Comparison of ENCODE assay signal across 10 cellular contexts in the genomic region with DNA sequence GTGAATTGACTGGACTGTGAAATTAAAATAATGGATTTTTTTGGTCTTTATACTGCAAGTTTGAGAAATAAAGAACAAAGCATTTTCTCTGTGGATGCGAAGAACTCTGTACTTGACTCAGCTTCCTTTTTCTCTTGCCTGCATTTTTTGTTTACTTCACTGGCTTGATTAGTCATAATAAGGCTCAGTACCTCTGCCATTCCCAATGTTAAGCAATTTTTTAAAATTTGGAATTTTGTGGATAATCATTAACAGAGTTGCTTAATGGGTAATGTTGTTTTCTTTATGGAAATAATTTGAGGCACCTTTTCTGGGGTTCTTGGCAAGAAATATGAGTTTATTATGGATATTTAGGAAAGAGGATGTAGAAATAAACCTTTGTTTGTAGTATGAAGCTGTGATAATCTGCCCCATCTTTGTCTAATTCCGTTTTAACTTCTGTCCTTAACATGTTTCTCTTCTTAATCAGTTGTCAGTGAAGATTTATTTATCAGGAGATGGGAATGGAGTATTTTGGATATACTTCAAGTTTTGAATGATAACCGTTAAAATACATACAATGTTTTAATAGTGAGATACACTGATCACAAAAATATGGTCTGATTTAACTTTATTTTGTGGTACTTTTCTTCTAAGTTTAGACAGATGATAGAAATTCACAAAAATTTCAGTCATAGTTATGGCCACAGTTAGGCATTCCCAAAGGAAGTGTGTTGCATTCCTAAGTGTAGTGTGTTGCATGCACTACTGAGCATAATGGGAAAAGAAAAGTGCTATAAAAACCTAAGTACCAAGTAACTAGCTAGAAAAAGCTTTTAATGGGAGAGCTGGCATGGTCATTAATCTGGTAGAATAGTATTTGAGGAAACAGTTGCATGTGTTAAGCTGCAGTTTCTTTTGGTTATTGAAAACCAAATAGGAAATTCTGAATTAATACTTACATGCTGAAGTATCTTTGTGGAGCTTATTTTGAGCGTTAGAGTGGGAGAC. TPM values are rescaled to one million over a fixed set of nuclear protein-coding genes. Genes with fewer than 3 reads are reported as not detected.
DNase-seq lines count a peak whose midpoint lies in the region; ATAC-seq and TF ChIP-seq lines count a peak whose summit lies in the region.
"Had no signal": no experiment of that assay in that cellular context is flagged by ENCODE, and none has a peak within 500 bp of the region (broad histone marks: within the 10 kb centered on the region; RNA-seq: fewer than 3 reads in every experiment).

No MANE protein-coding gene starts in this region.

- no peaks in the 10 kb centered on the region; a peak in 1 of 3 replicates for H3K36me3 ChIP-seq in HEK293 (ENCODE audit: control insufficient read depth in 2 of 2, insufficient read depth in 1 of 2, low read length in 2 of 2)

- H3K27me3 Mint-ChIP-seq in activated naive CD8-positive, alpha-beta T cell treated with anti-CD3 and anti-CD28 coated beads, Interleukin-2, amount 10 ng/mL, durations not matched to agents 7 days and 5 days, result no peaks in the 10 kb centered on the region

- peak; percentile 89 for DNase-seq in AG10803 (ENCODE audit: low read depth)
- no peak for DNase-seq in activated naive CD8-positive, alpha-beta T cell treated with anti-CD3 and anti-CD28 coated beads, Interleukin-2, amount 10 ng/mL, durations not matched to agents 7 days and 5 days
- no peak for DNase-seq in left lobe of liver (ENCODE audit: low spot score)
- DNase-seq in GM13977 (ENCODE audit: low spot score), result no peak
- no peak for DNase-seq in NCI-H2081 treated with DMSO at 0.1 percent for 48 hours (lab: John Stamatoyannopoulos, UW)
- DNase-seq in coronary artery (ENCODE audit: low spot score), result no peak
- DNase-seq in NCI-H1694 (lab: John Stamatoyannopoulos, UW), result no peak

- no peaks in the 10 kb centered on the region for H3K9me3 Mint-ChIP-seq in activated naive CD8-positive, alpha-beta T cell treated with anti-CD3 and anti-CD28 coated beads, Interleukin-2, amount 10 ng/mL, durations not matched to agents 7 days and 5 days
- H3K9me3 Mint-ChIP-seq: nephron had no signal

- H3K36me3 Mint-ChIP-seq in activated naive CD8-positive, alpha-beta T cell treated with anti-CD3 and anti-CD28 coated beads, Interleukin-2, amount 10 ng/mL, durations not matched to agents 7 days and 5 days, result peaks cover 12% of the 10 kb centered on the region

- POLR2A ChIA-PET in HEK293 (lab: Yijun Ruan, JAX), result interaction anchor here (0.8 to 1.4 kb wide), 2 partner anchors 12 to 28 kb away, joined by 3 to 5 read pairs; a partner anchor contains a TSS
- POLR2A ChIA-PET in activated naive CD8-positive, alpha-beta T cell treated with anti-CD3 and anti-CD28 coated beads, Interleukin-2, amount 10 ng/mL, durations not matched to agents 7 days and 5 days (lab: Charles Lee), result interaction anchor here (0.7 to 0.9 kb wide), 2 partner anchors 20 to 206 kb away, joined by 3 to 5 read pairs; no protein-coding TSS in a partner anchor

- no peaks in the 10 kb centered on the region for H3K9me3 ChIP-seq in HEK293 (ENCODE audit: control insufficient read depth, insufficient read depth, low read depth, low read length)

- CTCF ChIA-PET in HEK293 (lab: Yijun Ruan, JAX), result interaction anchor here (0.6 to 1.6 kb wide), 5 partner anchors 18 to 204 kb away, joined by 3 to 6 read pairs (median 4); no protein-coding TSS in a partner anchor

- no peak for ATAC-seq in activated naive CD8-positive, alpha-beta T cell treated with anti-CD3 and anti-CD28 coated beads, Interleukin-2, amount 10 ng/mL, durations not matched to agents 7 days and 5 days (ENCODE audit: low read depth)
- peak; percentile 81 for ATAC-seq in left lobe of liver

- H3K27ac ChIP-seq in HEK293 (ENCODE audit: extremely low read depth, low read depth, low read length), result peak overlapping the region; percentile 37; the same call in 1 of the 2 replicates
- H3K27ac ChIP-seq in coronary artery, result peak overlapping the region in 1 of 2 donors; percentile 32
- H3K27ac ChIP-seq: KMS-11 had no signal

- peaks cover 39% of the 10 kb centered on the region for H3K4me1 Mint-ChIP-seq in activated naive CD8-positive, alpha-beta T cell treated with anti-CD3 and anti-CD28 coated beads, Interleukin-2, amount 10 ng/mL, durations not matched to agents 7 days and 5 days

- no peak overlapping the region for H3K27ac Mint-ChIP-seq in activated naive CD8-positive, alpha-beta T cell treated with anti-CD3 and anti-CD28 coated beads, Interleukin-2, amount 10 ng/mL, durations not matched to agents 7 days and 5 days

- H3K4me3 ChIP-seq in AG10803 (ENCODE audit: low read length) (peak overlapping the region; percentile 25), HEK293 (ENCODE audit: low read depth, low read length) (no peak overlapping the region), coronary artery (no peak overlapping the region)

- TF ChIP-seq CTCF in AG10803 (conservative IDR thresholded peaks at IDR 0.05; ENCODE audit: low read length) (no peak), HEK293 (tag by site-specific recombination; IDR thresholded peaks at IDR 0.05) (no peak), GM13977 (IDR thresholded peaks at IDR 0.05; ENCODE audit: extremely low read depth, insufficient read depth, missing control alignments) (no peak), coronary artery (IDR thresholded peaks at IDR 0.05) (no peak)

- peak overlapping the region; percentile 69 for H3K4me3 Mint-ChIP-seq in activated naive CD8-positive, alpha-beta T cell treated with anti-CD3 and anti-CD28 coated beads, Interleukin-2, amount 10 ng/mL, durations not matched to agents 7 days and 5 days
- H3K4me3 Mint-ChIP-seq: nephron had no signal

- peaks cover 41% of the 10 kb centered on the region for H3K4me1 ChIP-seq in HEK293 (ENCODE audit: control insufficient read depth, insufficient read depth, low read length)

- in situ Hi-C loops in GM13977 (cut with MboI; ENCODE audit: low pct_unique_long_range_greater_than_20kb, low sequenced_read_pairs, unreplicated experiment), result no loop called here

TF ChIP-seq in HEK293, 187 proteins besides CTCF, POLR2A, EP300 and RAD21 (continues in another document):
- 0 out of 2 replicates have a peak, but pooled peaks have one; percentile 11 for TF ChIP-seq ZBTB17 (tag by site-specific recombination; IDR thresholded peaks at IDR 0.05)
- TF ChIP-seq ZNF239 (tag by site-specific recombination; IDR thresholded peaks at IDR 0.05), result no peak
- TF ChIP-seq, protein P1, sequence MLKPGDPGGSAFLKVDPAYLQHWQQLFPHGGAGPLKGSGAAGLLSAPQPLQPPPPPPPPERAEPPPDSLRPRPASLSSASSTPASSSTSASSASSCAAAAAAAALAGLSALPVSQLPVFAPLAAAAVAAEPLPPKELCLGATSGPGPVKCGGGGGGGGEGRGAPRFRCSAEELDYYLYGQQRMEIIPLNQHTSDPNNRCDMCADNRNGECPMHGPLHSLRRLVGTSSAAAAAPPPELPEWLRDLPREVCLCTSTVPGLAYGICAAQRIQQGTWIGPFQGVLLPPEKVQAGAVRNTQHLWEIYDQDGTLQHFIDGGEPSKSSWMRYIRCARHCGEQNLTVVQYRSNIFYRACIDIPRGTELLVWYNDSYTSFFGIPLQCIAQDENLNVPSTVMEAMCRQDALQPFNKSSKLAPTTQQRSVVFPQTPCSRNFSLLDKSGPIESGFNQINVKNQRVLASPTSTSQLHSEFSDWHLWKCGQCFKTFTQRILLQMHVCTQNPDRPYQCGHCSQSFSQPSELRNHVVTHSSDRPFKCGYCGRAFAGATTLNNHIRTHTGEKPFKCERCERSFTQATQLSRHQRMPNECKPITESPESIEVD (tag by site-specific recombination; IDR thresholded peaks at IDR 0.05), result peak; percentile 97
- no peak for TF ChIP-seq RBAK (tag by site-specific recombination; IDR thresholded peaks at IDR 0.05)
- TF ChIP-seq, protein P2, sequence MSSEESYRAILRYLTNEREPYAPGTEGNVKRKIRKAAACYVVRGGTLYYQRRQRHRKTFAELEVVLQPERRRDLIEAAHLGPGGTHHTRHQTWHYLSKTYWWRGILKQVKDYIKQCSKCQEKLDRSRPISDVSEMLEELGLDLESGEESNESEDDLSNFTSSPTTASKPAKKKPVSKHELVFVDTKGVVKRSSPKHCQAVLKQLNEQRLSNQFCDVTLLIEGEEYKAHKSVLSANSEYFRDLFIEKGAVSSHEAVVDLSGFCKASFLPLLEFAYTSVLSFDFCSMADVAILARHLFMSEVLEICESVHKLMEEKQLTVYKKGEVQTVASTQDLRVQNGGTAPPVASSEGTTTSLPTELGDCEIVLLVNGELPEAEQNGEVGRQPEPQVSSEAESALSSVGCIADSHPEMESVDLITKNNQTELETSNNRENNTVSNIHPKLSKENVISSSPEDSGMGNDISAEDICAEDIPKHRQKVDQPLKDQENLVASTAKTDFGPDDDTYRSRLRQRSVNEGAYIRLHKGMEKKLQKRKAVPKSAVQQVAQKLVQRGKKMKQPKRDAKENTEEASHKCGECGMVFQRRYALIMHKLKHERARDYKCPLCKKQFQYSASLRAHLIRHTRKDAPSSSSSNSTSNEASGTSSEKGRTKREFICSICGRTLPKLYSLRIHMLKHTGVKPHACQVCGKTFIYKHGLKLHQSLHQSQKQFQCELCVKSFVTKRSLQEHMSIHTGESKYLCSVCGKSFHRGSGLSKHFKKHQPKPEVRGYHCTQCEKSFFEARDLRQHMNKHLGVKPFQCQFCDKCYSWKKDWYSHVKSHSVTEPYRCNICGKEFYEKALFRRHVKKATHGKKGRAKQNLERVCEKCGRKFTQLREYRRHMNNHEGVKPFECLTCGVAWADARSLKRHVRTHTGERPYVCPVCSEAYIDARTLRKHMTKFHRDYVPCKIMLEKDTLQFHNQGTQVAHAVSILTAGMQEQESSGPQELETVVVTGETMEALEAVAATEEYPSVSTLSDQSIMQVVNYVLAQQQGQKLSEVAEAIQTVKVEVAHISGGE (tag by site-specific recombination; conservative IDR thresholded peaks at IDR 0.05; ENCODE audit: low read depth), result peak; percentile 34; the same call in 1 of the 2 replicates
- TF ChIP-seq ZNF600 (tag by site-specific recombination; IDR thresholded peaks at IDR 0.05), result 0 out of 2 replicates have a peak, but pooled peaks have one; percentile 25
- peak; percentile 97 for TF ChIP-seq ZNF10 (tag by site-specific recombination; IDR thresholded peaks at IDR 0.05)

RNA-seq across cellular contexts. Expression of a gene that starts 27.7 kb away (rescaled TPM):
- 100 to 1,000 TPM; 201 to 204 TPM for total RNA-seq in activated naive CD8-positive, alpha-beta T cell treated with anti-CD3 and anti-CD28 coated beads, Interleukin-2, amount 10 ng/mL, durations not matched to agents 7 days and 5 days
- total RNA-seq in left lobe of liver, result 79.9 TPM
